In genomic region chr9:95409650-95410426, GRCh38 we compare ENCODE assay signal across 9 cellular contexts.
DNase-seq lines count a peak whose midpoint lies in the region; ATAC-seq and TF ChIP-seq lines count a peak whose summit lies in the region.
"Had no signal": no experiment of that assay in that cellular context is flagged by ENCODE, and none has a peak within 500 bp of the region (broad histone marks: within the 10 kb centered on the region; RNA-seq: fewer than 3 reads in every experiment).

No MANE protein-coding gene starts in this region.

- in situ Hi-C loops in SK-MEL-5 (cut with HindIII; ENCODE audit: low pct_unique_long_range_greater_than_20kb, low sequenced_read_pairs), result no loop called here

- peaks cover 17% of the 10 kb centered on the region for H3K4me1 Mint-ChIP-seq in stimulated activated naive CD8-positive, alpha-beta T cell treated with anti-CD3 and anti-CD28 coated beads, Interleukin-15, amount 100 ng/mL, for 72 hours
- no peaks in the 10 kb centered on the region for H3K4me1 Mint-ChIP-seq in CD4-positive, alpha-beta T cell (ENCODE audit: low read depth)

- H3K27ac ChIP-seq in CD4-positive, alpha-beta T cell (ENCODE audit: low read depth, low read length), result no peak overlapping the region

- CTCF ChIA-PET in CD4-positive, alpha-beta T cell (lab: Charles Lee), result no interaction called here

- DNase-seq in stimulated activated naive CD8-positive, alpha-beta T cell treated with anti-CD3 and anti-CD28 coated beads, Interleukin-15, amount 100 ng/mL, for 72 hours, result no peak
- no peak for DNase-seq in stimulated activated naive CD8-positive, alpha-beta T cell treated with anti-CD3 and anti-CD28 coated beads, Interleukin-15, Interleukin-2, amounts not matched to agents 100 U/mL and 50 U/mL, for 24 hours
- peak; percentile 50 for DNase-seq in SK-MEL-5 (ENCODE audit: low read depth, low spot score)
- peak; percentile 7 for DNase-seq in glomerular visceral epithelial cell (ENCODE audit: extremely low spot score)
- no peak for DNase-seq in medulla oblongata (ENCODE audit: extremely low spot score)
- DNase-seq in CD4-positive, alpha-beta T cell, result no peak
- DNase-seq in pons (ENCODE audit: low spot score), result no peak
- DNase-seq: activated naive CD4-positive, alpha-beta T cell had no signal

- ATAC-seq in stimulated activated naive CD8-positive, alpha-beta T cell treated with anti-CD3 and anti-CD28 coated beads, Interleukin-15, amount 100 ng/mL, for 72 hours, result no peak
- no peak for ATAC-seq in stimulated activated naive CD8-positive, alpha-beta T cell treated with anti-CD3 and anti-CD28 coated beads, Interleukin-15, Interleukin-2, amounts not matched to agents 100 U/mL and 50 U/mL, for 24 hours
- ATAC-seq in CD4-positive, alpha-beta T cell (ENCODE audit: poor library complexity), result no peak
- ATAC-seq in HG02678 (IDR thresholded peaks at IDR 0.05; ENCODE audit: unreplicated experiment), result no peak

- no peaks in the 10 kb centered on the region for H3K27me3 ChIP-seq in CD4-positive, alpha-beta T cell (ENCODE audit: control insufficient read depth, insufficient read depth, low read length)

- no peaks in the 10 kb centered on the region for H3K9me3 ChIP-seq in CD4-positive, alpha-beta T cell (ENCODE audit: control insufficient read depth, low read length)

- H3K36me3 Mint-ChIP-seq in CD4-positive, alpha-beta T cell (ENCODE audit: low read depth), result no peaks in the 10 kb centered on the region

- TF ChIP-seq CTCF in CD4-positive, alpha-beta T cell (IDR thresholded peaks at IDR 0.05), result no peak

- POLR2A ChIA-PET in CD4-positive, alpha-beta T cell (lab: Charles Lee), result no interaction called here

- peak overlapping the region; percentile 44 to 95 for H3K27ac Mint-ChIP-seq in stimulated activated naive CD8-positive, alpha-beta T cell treated with anti-CD3 and anti-CD28 coated beads, Interleukin-15, amount 100 ng/mL, for 72 hours
- no peak overlapping the region for H3K27ac Mint-ChIP-seq in CD4-positive, alpha-beta T cell

- no peaks in the 10 kb centered on the region for H3K9me3 Mint-ChIP-seq in stimulated activated naive CD8-positive, alpha-beta T cell treated with anti-CD3 and anti-CD28 coated beads, Interleukin-15, amount 100 ng/mL, for 72 hours
- H3K9me3 Mint-ChIP-seq in CD4-positive, alpha-beta T cell, result no peaks in the 10 kb centered on the region

- intact Hi-C loops in CD4-positive, alpha-beta T cell (cut with DNase I, micrococcal nuclease), result no loop called here

- H3K27me3 Mint-ChIP-seq in stimulated activated naive CD8-positive, alpha-beta T cell treated with anti-CD3 and anti-CD28 coated beads, Interleukin-15, amount 100 ng/mL, for 72 hours, result peaks cover 8% of the 10 kb centered on the region
- H3K27me3 Mint-ChIP-seq in CD4-positive, alpha-beta T cell, result peaks cover 5% of the 10 kb centered on the region

- H3K4me3 Mint-ChIP-seq in stimulated activated naive CD8-positive, alpha-beta T cell treated with anti-CD3 and anti-CD28 coated beads, Interleukin-15, amount 100 ng/mL, for 72 hours, result peak overlapping the region in 1 of 2 donors; percentile 44
- H3K4me3 Mint-ChIP-seq in CD4-positive, alpha-beta T cell, result no peak overlapping the region

Comparison
In these comparisons a context has a peak if more than half of its experiments do, and no peak if none do; other contexts are left out.
1. DNase-seq: peak in SK-MEL-5 (single experiment) and glomerular visceral epithelial cell (single experiment); none in stimulated activated naive CD8-positive, alpha-beta T cell treated with anti-CD3 and anti-CD28 coated beads, Interleukin-15, amount 100 ng/mL, for 72 hours (0 of 2), stimulated activated naive CD8-positive, alpha-beta T cell treated with anti-CD3 and anti-CD28 coated beads, Interleukin-15, Interleukin-2, amounts not matched to agents 100 U/mL and 50 U/mL, for 24 hours (single experiment), medulla oblongata (single experiment), CD4-positive, alpha-beta T cell (0 of 10) and pons (single experiment).